ENCODE assay signal across 15 cellular contexts in the genomic region with DNA sequence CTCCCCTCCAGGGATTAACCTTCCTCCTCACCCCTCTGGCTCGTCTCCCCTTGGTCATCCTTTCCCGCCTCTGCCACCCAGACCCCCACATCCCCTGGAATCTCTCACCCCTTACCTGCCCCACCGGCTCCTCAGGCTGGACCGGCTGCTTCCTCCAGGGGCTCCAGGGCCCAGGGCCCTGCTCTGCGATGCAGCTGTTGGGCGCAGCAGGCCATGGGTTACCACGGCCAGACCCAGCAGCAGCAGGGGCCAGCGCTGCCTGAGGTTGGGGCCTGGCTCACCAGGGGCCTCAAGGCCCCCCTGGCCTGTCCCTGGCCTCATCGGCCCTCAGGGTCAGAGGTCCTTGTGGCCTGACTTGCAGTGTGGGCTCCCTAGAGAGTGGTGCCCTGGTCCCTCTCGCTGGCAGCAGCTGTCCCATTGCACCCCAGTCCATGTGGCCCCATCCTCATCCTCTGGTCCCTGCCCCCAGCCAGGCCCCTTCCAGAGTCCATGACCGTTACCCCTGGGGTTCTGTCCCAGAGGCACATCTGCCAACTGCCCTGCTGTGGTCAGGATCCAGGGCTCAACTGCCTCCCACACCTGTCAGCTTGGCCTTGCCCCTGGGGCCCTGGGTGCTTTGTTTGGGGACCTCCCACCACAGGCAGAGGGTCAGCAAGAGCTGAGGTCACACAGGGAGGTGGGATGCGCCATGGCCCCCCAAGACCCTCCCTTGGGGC. TPM values are rescaled to one million over a fixed set of nuclear protein-coding genes. Genes with fewer than 3 reads are reported as not detected.
DNase-seq lines count a peak whose midpoint lies in the region; ATAC-seq and TF ChIP-seq lines count a peak whose summit lies in the region.
"Had no signal": no experiment of that assay in that cellular context is flagged by ENCODE, and none has a peak within 500 bp of the region (broad histone marks: within the 10 kb centered on the region; RNA-seq: fewer than 3 reads in every experiment).

Gene IGLL1, minus strand, starts transcription at position 421 of the 716 bp plus-strand sequence. Its CDS starts 100 bp downstream, at position 321.

- H3K4me1 Mint-ChIP-seq in naive B cell = peaks cover 23 to 49% (median 44%) of the 10 kb centered on the region in 3 donors
- H3K4me1 Mint-ChIP-seq: CD8-positive, alpha-beta memory T cell had no signal

- no peaks in the 10 kb centered on the region for H4K20me1 ChIP-seq in BLaER1

- H3K4me3 ChIP-seq in BLaER1 (peak within 1 kb of the TSS; percentile 71), NB4 (ENCODE audit: low read depth, low read length) (no peak within 1 kb of the TSS)
- H3K4me3 ChIP-seq: HAP-1, PC-9 had no signal

- TF ChIP-seq POLR2A in NB4 (IDR thresholded peaks at IDR 0.05; ENCODE audit: extremely low read depth, insufficient read length) = no peak

- CTCF ChIA-PET in HEK293T (lab: Yijun Ruan, JAX) = interaction anchor here (3.2 kb wide), 1 partner anchor 11 kb away, joined by 12 read pairs; no protein-coding TSS in a partner anchor

- H3K27ac ChIP-seq in BLaER1 = peak within 1 kb of the TSS; percentile 100
- H3K27ac ChIP-seq: PC-9 had no signal

- no peaks in the 10 kb centered on the region for H3K9me3 ChIP-seq in BLaER1
- H3K9me3 ChIP-seq: BE2C, HAP-1 had no signal

- peak within 1 kb of the TSS; percentile 100 for H3K9ac ChIP-seq in BLaER1

- H3K4me2 ChIP-seq in BLaER1 = peak within 1 kb of the TSS; percentile 100
- H3K4me2 ChIP-seq: PC-9 had no signal

- ATAC-seq in naive B cell (ENCODE audit: low read depth in 2 of 2) (no peak), GM18502 (IDR thresholded peaks at IDR 0.05; ENCODE audit: poor library complexity, unreplicated experiment) (no peak)

- H3K27ac Mint-ChIP-seq in naive B cell = peak within 1 kb of the TSS in 3 of 6 donors; percentile 49 to 88 (median 52)
- H3K27ac Mint-ChIP-seq: CD8-positive, alpha-beta memory T cell had no signal

- peak within 1 kb of the TSS in 7 of 8 donors; percentile 19 to 88 (median 66) for H3K4me3 Mint-ChIP-seq in naive B cell
- H3K4me3 Mint-ChIP-seq: CD8-positive, alpha-beta memory T cell had no signal

- POLR2A ChIA-PET in HEK293T (lab: Yijun Ruan, JAX) = no interaction called here

- H3K27me3 Mint-ChIP-seq in naive B cell = peaks cover 9 to 32% (median 29%) of the 10 kb centered on the region in 3 donors

- DNase-seq in GF-D8 (lab: John Stamatoyannopoulos, UW) = peak; percentile 22
- peak; percentile 35 for DNase-seq in NB4 (ENCODE audit: low read depth)
- no peak for DNase-seq in naive B cell
- no peak for DNase-seq in HEK293T (ENCODE audit: extremely low spot score)
- DNase-seq in 8988T = no peak
- DNase-seq: BE2C; CD8-positive, alpha-beta memory T cell; DMS 273 treated with DMSO at 0.1 percent for 48 hours; NCI-H1105; NCI-H187; NCI-H446; PC-9 had no signal

- no peak for TF ChIP-seq CTCF in NB4 (IDR thresholded peaks at IDR 0.05; ENCODE audit: low read depth, low read length)

- H3K27me3 ChIP-seq in BLaER1 = no peaks in the 10 kb centered on the region
- H3K27me3 ChIP-seq: BE2C had no signal

- H3K36me3 ChIP-seq in BLaER1 = peaks cover 45% of the 10 kb centered on the region
- H3K36me3 ChIP-seq: BE2C, HAP-1 had no signal

- H3K9me3 Mint-ChIP-seq in naive B cell = no peaks in the 10 kb centered on the region
- H3K9me3 Mint-ChIP-seq: CD8-positive, alpha-beta memory T cell had no signal

- H3K36me3 Mint-ChIP-seq in naive B cell = no peaks in the 10 kb centered on the region
- H3K36me3 Mint-ChIP-seq: CD8-positive, alpha-beta memory T cell had no signal

- peaks cover 20% of the 10 kb centered on the region for H3K4me1 ChIP-seq in BLaER1
- H3K4me1 ChIP-seq: BE2C, HAP-1 had no signal

TF ChIP-seq in HEK293T, 16 proteins besides CTCF, POLR2A, EP300 and RAD21:
- TF ChIP-seq FOXA1 (IDR thresholded peaks at IDR 0.05) (no peak), TARDBP (IDR thresholded peaks at IDR 0.05) (no peak), FOXM1 (IDR thresholded peaks at IDR 0.05; ENCODE audit: borderline replicate concordance) (no peak), ELF4 (IDR thresholded peaks at IDR 0.05) (no peak), ZNF384 (IDR thresholded peaks at IDR 0.05) (no peak), ARNT (IDR thresholded peaks at IDR 0.05) (no peak), BHLHE40 (IDR thresholded peaks at IDR 0.05; ENCODE audit: borderline replicate concordance) (no peak), LEF1 (IDR thresholded peaks at IDR 0.05; ENCODE audit: borderline replicate concordance) (no peak), NFRKB (IDR thresholded peaks at IDR 0.05) (no peak), HDGF (IDR thresholded peaks at IDR 0.05; ENCODE audit: borderline replicate concordance) (no peak), SUZ12 (IDR thresholded peaks at IDR 0.05) (no peak)
- TF ChIP-seq, protein P1, sequence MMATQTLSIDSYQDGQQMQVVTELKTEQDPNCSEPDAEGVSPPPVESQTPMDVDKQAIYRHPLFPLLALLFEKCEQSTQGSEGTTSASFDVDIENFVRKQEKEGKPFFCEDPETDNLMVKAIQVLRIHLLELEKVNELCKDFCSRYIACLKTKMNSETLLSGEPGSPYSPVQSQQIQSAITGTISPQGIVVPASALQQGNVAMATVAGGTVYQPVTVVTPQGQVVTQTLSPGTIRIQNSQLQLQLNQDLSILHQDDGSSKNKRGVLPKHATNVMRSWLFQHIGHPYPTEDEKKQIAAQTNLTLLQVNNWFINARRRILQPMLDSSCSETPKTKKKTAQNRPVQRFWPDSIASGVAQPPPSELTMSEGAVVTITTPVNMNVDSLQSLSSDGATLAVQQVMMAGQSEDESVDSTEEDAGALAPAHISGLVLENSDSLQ (IDR thresholded peaks at IDR 0.05) = no peak

RNA-seq across cellular contexts. Expression of gene IGLL1, which starts in this region (rescaled TPM):
- not detected for polyA plus RNA-seq in naive B cell (ENCODE audit: low read depth in 6 of 6)
- polyA plus RNA-seq: CD8-positive, alpha-beta memory T cell had no signal

Comparison
In these comparisons a context has a peak if more than half of its experiments do, and no peak if none do; other contexts are left out.
1. DNase-seq: peak in GF-D8 (single experiment) and NB4 (single experiment); none in naive B cell (single experiment), HEK293T (single experiment) and 8988T (single experiment).